In the genomic region with DNA sequence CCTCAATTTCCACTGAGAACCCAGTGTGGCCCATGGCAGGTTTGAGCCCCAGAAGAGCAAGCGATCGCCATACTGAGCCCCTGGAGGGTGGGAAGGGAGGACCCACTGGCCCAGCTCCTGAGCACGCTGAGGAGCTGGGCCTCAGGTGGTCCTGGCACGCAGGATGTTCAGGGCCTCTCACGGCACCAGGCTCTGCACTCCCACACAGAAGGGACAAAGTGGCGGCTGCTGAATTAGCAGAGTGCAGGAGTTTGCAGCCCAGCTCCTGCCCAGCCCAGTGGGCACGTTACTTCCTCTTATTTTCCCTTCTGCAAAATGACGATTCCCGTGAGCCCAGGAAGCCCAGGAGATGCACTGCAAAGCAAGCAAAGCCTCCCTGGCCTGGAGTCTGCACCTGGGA, we compare ENCODE assay signal across 17 cellular contexts.
"Had no signal": no experiment of that assay in that cellular context is flagged by ENCODE, and none has a peak within 500 bp of the region (broad histone marks: within the 10 kb centered on the region; RNA-seq: fewer than 3 reads in every experiment).

No MANE protein-coding gene starts in this region.

- H3K27me3 Mint-ChIP-seq: activated T-helper 17 cell treated with anti-CD3 and anti-CD28 coated beads, Interleukin-2, amount 50 U/mL, for 72 hours had no signal

- H3K27ac Mint-ChIP-seq: activated T-helper 17 cell treated with anti-CD3 and anti-CD28 coated beads, Interleukin-2, amount 50 U/mL, for 72 hours; neural progenitor cell had no signal

- H3K27me3 ChIP-seq: breast epithelium, gastroesophageal sphincter, heart right ventricle, neural progenitor cell, transverse colon had no signal

- H3K4me1 ChIP-seq: parathyroid adenoma had no signal

- H3K4me3 Mint-ChIP-seq: activated T-helper 17 cell treated with anti-CD3 and anti-CD28 coated beads, Interleukin-2, amount 50 U/mL, for 72 hours; neural progenitor cell had no signal

- H3K27ac ChIP-seq: neural progenitor cell, parathyroid adenoma had no signal

- H3K4me3 ChIP-seq: breast epithelium, gastroesophageal sphincter, heart right ventricle, neural progenitor cell, skin epidermis, transverse colon had no signal

- H3K4me1 Mint-ChIP-seq: activated T-helper 17 cell treated with anti-CD3 and anti-CD28 coated beads, Interleukin-2, amount 50 U/mL, for 72 hours had no signal

- H3K9me3 Mint-ChIP-seq: activated T-helper 17 cell treated with anti-CD3 and anti-CD28 coated beads, Interleukin-2, amount 50 U/mL, for 72 hours; neural progenitor cell had no signal

- H3K36me3 ChIP-seq: breast epithelium, neural progenitor cell had no signal

- DNase-seq: activated CD4-positive, alpha-beta T cell treated with anti-CD3 and anti-CD28 coated beads, Interleukin-2, amount 50 U/mL, for 4 hours; activated naive CD4-positive, alpha-beta T cell treated with Interleukin-2 at 50 U/mL for 16 hours; aorta; erythroblast; heart right ventricle; left colon; stimulated activated CD4-positive, alpha-beta T cell treated with anti-CD3 and anti-CD28 coated beads, Interleukin-15, amount 100 ng/mL, for 24 hours; stimulated activated CD4-positive, alpha-beta T cell treated with anti-CD3 and anti-CD28 coated beads, Interleukin-4, amount 100 ng/mL, for 1 hour; stimulated activated naive CD4-positive, alpha-beta T cell treated with Interleukin-2 at 50 U/mL for 16 hours; substantia nigra; transverse colon had no signal

- H3K9me3 ChIP-seq: breast epithelium, gastroesophageal sphincter, heart right ventricle, transverse colon had no signal
